ENCODE assay signal across 8 cellular contexts in the genomic region with DNA sequence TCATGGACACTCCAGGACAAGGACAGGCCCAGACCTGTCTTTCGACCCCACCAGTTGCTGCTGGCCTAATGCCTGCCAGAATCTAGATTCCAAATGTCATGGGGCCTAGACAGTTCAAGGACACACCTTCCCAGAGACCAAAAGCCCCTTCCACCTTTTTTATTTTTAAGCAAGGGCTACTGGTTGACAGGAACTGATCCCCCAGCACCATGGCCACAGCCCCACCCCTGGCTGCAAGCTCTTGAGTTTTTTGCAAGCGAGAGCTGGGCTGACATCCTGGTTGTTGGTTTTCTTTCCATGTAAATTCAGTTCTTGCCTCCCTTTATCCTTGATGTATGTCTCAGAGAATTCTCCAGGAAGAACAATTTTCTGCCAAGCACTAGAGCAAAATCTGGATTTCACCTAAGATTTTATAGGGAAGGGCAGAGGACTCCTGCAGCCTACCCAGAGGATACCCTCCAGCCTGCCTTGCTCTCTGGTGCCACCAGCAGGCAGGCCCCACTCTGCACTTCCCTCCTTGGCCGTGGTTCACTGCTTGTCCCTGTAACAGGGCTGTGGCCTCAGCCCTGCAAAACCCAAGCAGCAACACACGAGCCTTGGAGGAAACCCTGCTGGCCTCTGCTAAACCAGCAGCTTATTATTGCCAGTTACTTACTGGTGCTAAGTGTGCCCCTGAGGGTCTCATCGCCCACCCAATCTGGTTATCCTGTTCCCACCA.
DNase-seq lines count a peak whose midpoint lies in the region; ATAC-seq and TF ChIP-seq lines count a peak whose summit lies in the region.

No MANE protein-coding gene starts in this region.

- TF ChIP-seq CTCF in HFF-Myc (IDR thresholded peaks at IDR 0.05; ENCODE audit: low read depth, low read length, missing control alignments) (peak; percentile 81), tibial nerve (IDR thresholded peaks at IDR 0.05) (peak; percentile 42 to 71 (median 59))

- no peaks in the 10 kb centered on the region for H3K36me3 ChIP-seq in tibial nerve

- H3K27me3 ChIP-seq in tibial nerve = no peaks in the 10 kb centered on the region

- DNase-seq in AML-193 (lab: John Stamatoyannopoulos, UW) = peak; percentile 3 to 18
- no peak for DNase-seq in HFF-Myc (ENCODE audit: extremely low read depth, low read depth)
- peak; percentile 49 for DNase-seq in amniotic epithelial cell (ENCODE audit: low read depth)
- peak; percentile 42 for DNase-seq in iPS DF 19.7 (ENCODE audit: low read depth, low spot score)
- peak; percentile 32 to 57 for DNase-seq in tibial nerve (ENCODE audit: low spot score in 2 of 2)
- DNase-seq in stimulated activated CD4-positive, alpha-beta T cell treated with anti-CD3 and anti-CD28 coated beads, Interleukin-2, amount 100 ng/mL, for 24 hours = no peak
- DNase-seq in NCI-H2171 treated with DMSO at 0.1 percent for 48 hours (lab: John Stamatoyannopoulos, UW) = no peak

- H3K4me3 ChIP-seq in HFF-Myc (replicated peaks; ENCODE audit: low read depth, low read length) (no peak overlapping the region), tibial nerve (no peak overlapping the region)

- TF ChIP-seq POLR2A in tibial nerve (IDR thresholded peaks at IDR 0.05) = no peak

- H3K4me1 ChIP-seq in tibial nerve = peaks cover 0 to 17% (median 3%) of the 10 kb centered on the region in 4 donors

- H3K27ac ChIP-seq in tibial nerve = no peak overlapping the region

- 64 to 66% methylated on average over 5 of the region's 5 CpGs for WGBS in tibial nerve, 2 donors

- ATAC-seq in HG02981 (IDR thresholded peaks at IDR 0.05; ENCODE audit: unreplicated experiment) = no peak

- no peaks in the 10 kb centered on the region for H3K9me3 ChIP-seq in tibial nerve

- no peak for TF ChIP-seq EP300 in tibial nerve (IDR thresholded peaks at IDR 0.05)

Comparison
In these comparisons a context has a peak if more than half of its experiments do, and no peak if none do; other contexts are left out.
1. DNase-seq: peak in AML-193 (2 of 2), amniotic epithelial cell (single experiment), iPS DF 19.7 (single experiment) and tibial nerve (2 of 2); none in HFF-Myc (single experiment), stimulated activated CD4-positive, alpha-beta T cell treated with anti-CD3 and anti-CD28 coated beads, Interleukin-2, amount 100 ng/mL, for 24 hours (0 of 2) and NCI-H2171 treated with DMSO at 0.1 percent for 48 hours (single experiment).